Comparison of ENCODE assay signal across 24 cellular contexts in genomic region chr9:3474821-3475220, GRCh38. TPM values are rescaled to one million over a fixed set of nuclear protein-coding genes. Genes with fewer than 3 reads are reported as not detected.
DNase-seq lines count a peak whose midpoint lies in the region; ATAC-seq and TF ChIP-seq lines count a peak whose summit lies in the region.
"Had no signal": no experiment of that assay in that cellular context is flagged by ENCODE, and none has a peak within 500 bp of the region (broad histone marks: within the 10 kb centered on the region; RNA-seq: fewer than 3 reads in every experiment).

No MANE protein-coding gene starts in this region.

- peaks cover 67% of the 10 kb centered on the region for H3K4me1 Mint-ChIP-seq in activated T-cell treated with anti-CD3 and anti-CD28 coated beads, Interleukin-2, amount 50 U/mL, for 24 hours (ENCODE audit: low read depth)
- H3K4me1 Mint-ChIP-seq in effector memory CD8-positive, alpha-beta T cell (ENCODE audit: low read depth in 2 of 2), result peaks cover 28 to 51% of the 10 kb centered on the region in 2 donors
- H3K4me1 Mint-ChIP-seq in stimulated activated effector memory CD8-positive, alpha-beta T cell treated with anti-CD3 and anti-CD28 coated beads, Interleukin-12 subunit alpha, Interleukin-12 subunit beta, amount 100 ng/mL, for 72 hours, result peaks cover 54% of the 10 kb centered on the region
- H3K4me1 Mint-ChIP-seq: nephron had no signal

- H4K20me1 ChIP-seq in OCI-LY1 (ENCODE audit: insufficient read depth, low read length), result no peaks in the 10 kb centered on the region

- no peak overlapping the region for H3K4me3 Mint-ChIP-seq in activated T-cell treated with anti-CD3 and anti-CD28 coated beads, Interleukin-2, amount 50 U/mL, for 24 hours
- peak overlapping the region in 1 of 2 donors; percentile 15 for H3K4me3 Mint-ChIP-seq in effector memory CD8-positive, alpha-beta T cell
- H3K4me3 Mint-ChIP-seq in stimulated activated effector memory CD8-positive, alpha-beta T cell treated with anti-CD3 and anti-CD28 coated beads, Interleukin-12 subunit alpha, Interleukin-12 subunit beta, amount 100 ng/mL, for 72 hours, result peak overlapping the region; percentile 34
- H3K4me3 Mint-ChIP-seq: activated naive CD4-positive, alpha-beta T cell treated with anti-CD3 and anti-CD28 coated beads, Interleukin-2, amount 10 ng/mL, durations not matched to agents 7 days and 5 days; nephron had no signal

- H3K36me3 Mint-ChIP-seq in activated T-cell treated with anti-CD3 and anti-CD28 coated beads, Interleukin-2, amount 50 U/mL, for 24 hours (ENCODE audit: low read depth), result peaks cover 39% of the 10 kb centered on the region
- no peaks in the 10 kb centered on the region for H3K36me3 Mint-ChIP-seq in effector memory CD8-positive, alpha-beta T cell (ENCODE audit: insufficient read depth)
- H3K36me3 Mint-ChIP-seq in stimulated activated effector memory CD8-positive, alpha-beta T cell treated with anti-CD3 and anti-CD28 coated beads, Interleukin-12 subunit alpha, Interleukin-12 subunit beta, amount 100 ng/mL, for 72 hours, result peaks cover 6% of the 10 kb centered on the region

- TF ChIP-seq CTCF in OCI-LY1 (IDR thresholded peaks at IDR 0.05; ENCODE audit: low read length), result no peak
- no peak for TF ChIP-seq CTCF in left lung (IDR thresholded peaks at IDR 0.05)

- H3F3A ChIP-seq in OCI-LY1 (ENCODE audit: insufficient read depth, low read length), result no peaks in the 10 kb centered on the region

- no peaks in the 10 kb centered on the region for H3K27me3 Mint-ChIP-seq in activated T-cell treated with anti-CD3 and anti-CD28 coated beads, Interleukin-2, amount 50 U/mL, for 24 hours
- H3K27me3 Mint-ChIP-seq in effector memory CD8-positive, alpha-beta T cell, result no peaks in the 10 kb centered on the region
- H3K27me3 Mint-ChIP-seq: activated naive CD4-positive, alpha-beta T cell treated with anti-CD3 and anti-CD28 coated beads, Interleukin-2, amount 10 ng/mL, durations not matched to agents 7 days and 5 days had no signal

- no peaks in the 10 kb centered on the region for H3K27me3 ChIP-seq in OCI-LY1 (ENCODE audit: insufficient read depth, low read length)
- no peaks in the 10 kb centered on the region for H3K27me3 ChIP-seq in left lung
- H3K27me3 ChIP-seq: BE2C had no signal

- H3K9ac ChIP-seq in OCI-LY1 (ENCODE audit: low read length), result no peak overlapping the region

- H3K36me3 ChIP-seq in OCI-LY1 (ENCODE audit: insufficient read depth, low read length) (0 out of 2 replicates have a peak, but pooled peaks cover 4% of the 10 kb centered on the region), left lung (no peaks in the 10 kb centered on the region)
- H3K36me3 ChIP-seq: BE2C had no signal

- H3K9me3 ChIP-seq in OCI-LY1 (ENCODE audit: low read length) (peaks cover 6% of the 10 kb centered on the region; the same call in 1 of the 2 replicates), left lung (peaks cover 0 to 6% of the 10 kb centered on the region in 2 donors)
- H3K9me3 ChIP-seq: BE2C had no signal

- H2AFZ ChIP-seq in OCI-LY1 (ENCODE audit: low read length), result no peak overlapping the region

- 0 out of 2 replicates have a peak, but pooled peaks cover 5% of the 10 kb centered on the region for H3K79me2 ChIP-seq in OCI-LY1 (ENCODE audit: insufficient read depth, low read length)

- peaks cover 58% of the 10 kb centered on the region for H3K4me1 ChIP-seq in OCI-LY1 (ENCODE audit: insufficient read depth, low read length, severe bottlenecking)
- peaks cover 0 to 36% of the 10 kb centered on the region in 2 donors for H3K4me1 ChIP-seq in left lung

- H3K27ac ChIP-seq in OCI-LY1 (ENCODE audit: low read depth, low read length, poor library complexity, severe bottlenecking), result peak overlapping the region; percentile 75
- H3K27ac ChIP-seq in left lung, result peak overlapping the region in 1 of 2 donors; percentile 50
- H3K27ac ChIP-seq: psoas muscle, skin epidermis had no signal

- no peaks in the 10 kb centered on the region for H3K9me3 Mint-ChIP-seq in activated T-cell treated with anti-CD3 and anti-CD28 coated beads, Interleukin-2, amount 50 U/mL, for 24 hours
- no peaks in the 10 kb centered on the region for H3K9me3 Mint-ChIP-seq in effector memory CD8-positive, alpha-beta T cell
- H3K9me3 Mint-ChIP-seq in stimulated activated effector memory CD8-positive, alpha-beta T cell treated with anti-CD3 and anti-CD28 coated beads, Interleukin-12 subunit alpha, Interleukin-12 subunit beta, amount 100 ng/mL, for 72 hours, result no peaks in the 10 kb centered on the region

- no peaks in the 10 kb centered on the region for H3K9me2 ChIP-seq in OCI-LY1 (ENCODE audit: low read depth, low read length)

- DNase-seq in activated T-cell treated with anti-CD3 and anti-CD28 coated beads, Interleukin-2, amount 50 U/mL, for 24 hours, result no peak
- no peak for DNase-seq in activated T-cell treated with anti-CD3 and anti-CD28 coated beads, Interleukin-2, amount 50 U/mL, for 1 hour
- DNase-seq in effector memory CD8-positive, alpha-beta T cell, result no peak
- DNase-seq in stimulated activated effector memory CD8-positive, alpha-beta T cell treated with anti-CD3 and anti-CD28 coated beads, Interleukin-12 subunit alpha, Interleukin-12 subunit beta, amount 100 ng/mL, for 72 hours (ENCODE audit: low spot score in 2 of 2), result no peak
- no peak for DNase-seq in NCI-H2171 (lab: John Stamatoyannopoulos, UW)
- DNase-seq in GM03348 (ENCODE audit: low spot score), result no peak
- no peak for DNase-seq in left lung
- DNase-seq: 8988T; activated CD4-positive, alpha-beta T cell treated with anti-CD3 and anti-CD28 coated beads, Interleukin-2, amount 50 U/mL, for 4 hours; activated CD8-positive, alpha-beta memory T cell treated with anti-CD3 and anti-CD28 coated beads, Interleukin-2, amount 50 U/mL, for 48 hours; activated naive CD4-positive, alpha-beta T cell treated with anti-CD3 and anti-CD28 coated beads, Interleukin-2, amount 10 ng/mL, durations not matched to agents 7 days and 5 days; DMS 273 treated with DMSO at 0.1 percent for 48 hours; GOT3; mesenchymal stem cell; NCI-H187 treated with DMSO at 0.1 percent for 48 hours; NCI-H226; NCI-H774; SHP77; stimulated activated CD4-positive, alpha-beta T cell treated with anti-CD3 and anti-CD28 coated beads, Interleukin-2, amount 100 ng/mL, for 24 hours had no signal

- no peak overlapping the region for H3K4me3 ChIP-seq in OCI-LY1 (ENCODE audit: low read depth, low read length, poor library complexity, severe bottlenecking)
- H3K4me3 ChIP-seq in left lung, result no peak overlapping the region
- H3K4me3 ChIP-seq: psoas muscle, skin epidermis had no signal

- H3K27ac Mint-ChIP-seq in activated T-cell treated with anti-CD3 and anti-CD28 coated beads, Interleukin-2, amount 50 U/mL, for 24 hours, result peak overlapping the region; percentile 46
- H3K27ac Mint-ChIP-seq in effector memory CD8-positive, alpha-beta T cell, result peak overlapping the region; percentile 15 to 60
- peak overlapping the region; percentile 81 for H3K27ac Mint-ChIP-seq in stimulated activated effector memory CD8-positive, alpha-beta T cell treated with anti-CD3 and anti-CD28 coated beads, Interleukin-12 subunit alpha, Interleukin-12 subunit beta, amount 100 ng/mL, for 72 hours
- H3K27ac Mint-ChIP-seq: activated naive CD4-positive, alpha-beta T cell treated with anti-CD3 and anti-CD28 coated beads, Interleukin-2, amount 10 ng/mL, durations not matched to agents 7 days and 5 days; nephron had no signal

- intact Hi-C loops in left lung (cut with DNase I), result no loop called here

- no peak overlapping the region for H3K4me2 ChIP-seq in OCI-LY1 (ENCODE audit: low read length)

- no peak for ATAC-seq in effector memory CD8-positive, alpha-beta T cell (replicated peaks)
- ATAC-seq in stimulated activated effector memory CD8-positive, alpha-beta T cell treated with anti-CD3 and anti-CD28 coated beads, Interleukin-12 subunit alpha, Interleukin-12 subunit beta, amount 100 ng/mL, for 72 hours, result no peak
- no peak for ATAC-seq in left lung
- ATAC-seq: psoas muscle had no signal

RNA-seq across cellular contexts. Expression of gene RFX3, which starts 51.0 kb away (rescaled TPM):
- 10 to 100 TPM; 10.5 to 14.8 TPM for total RNA-seq in left lung
